Comparison of ENCODE assay signal across 2 cellular contexts in genomic region chr15:35667908-35668307, GRCh38.
TF ChIP-seq lines count a peak whose summit lies in the region.

No MANE protein-coding gene starts in this region.

TF ChIP-seq in HEK293, 187 proteins besides CTCF, POLR2A, EP300 and RAD21:
- TF ChIP-seq ZNF692 (tag by site-specific recombination; IDR thresholded peaks at IDR 0.05), result peak; percentile 54; the same call in 1 of the 2 replicates
- TF ChIP-seq SETDB1 (IDR thresholded peaks at IDR 0.05; ENCODE audit: insufficient read length, low read length), result no peak
TF ChIP-seq in HEK293: peak in this region for 1.

TF ChIP-seq in H1, 55 proteins besides CTCF, POLR2A, EP300 and RAD21 (continued from another document):
- TF ChIP-seq CBX8 (IDR thresholded peaks at IDR 0.05; ENCODE audit: borderline replicate concordance, low read depth, low read length), result no peak
